Comparison of ENCODE assay signal across 1 cellular context in genomic region chr1:201556841-201557571, GRCh38.
TF ChIP-seq lines count a peak whose summit lies in the region.

No MANE protein-coding gene starts in this region.

TF ChIP-seq in endothelial cell of umbilical vein, 7 proteins besides CTCF, POLR2A, EP300 and RAD21 (continued from another document):
- no peak for TF ChIP-seq MAX (IDR thresholded peaks at IDR 0.05; ENCODE audit: insufficient read depth, insufficient read length)
- no peak for TF ChIP-seq JUN (IDR thresholded peaks at IDR 0.05; ENCODE audit: borderline replicate concordance, insufficient read depth, insufficient read length, low read depth)
